In genomic region chr17:79574656-79575055, GRCh38 we compare ENCODE assay signal across 24 cellular contexts. TPM values are rescaled to one million over a fixed set of nuclear protein-coding genes. Genes with fewer than 3 reads are reported as not detected.
DNase-seq lines count a peak whose midpoint lies in the region; ATAC-seq, FAIRE-seq and TF ChIP-seq lines count a peak whose summit lies in the region.
"Had no signal": no experiment of that assay in that cellular context is flagged by ENCODE, and none has a peak within 500 bp of the region (broad histone marks: within the 10 kb centered on the region; RNA-seq: fewer than 3 reads in every experiment).

No MANE protein-coding gene starts in this region.

- intact Hi-C loops in lower lobe of right lung (cut with DNase I), result no loop called here
- intact Hi-C loops in posterior vena cava (cut with DNase I), result loop anchor here in 1 of 2 donors (5.0 kb wide), 1 partner anchor 522 kb away; no protein-coding TSS in a partner anchor
- intact Hi-C loops in spleen (cut with DNase I; ENCODE audit: low total_unique reads), result no loop called here
- intact Hi-C loops in heart left ventricle (cut with DNase I), result no loop called here

- H3K27ac Mint-ChIP-seq in chondrocyte (ENCODE audit: unreplicated experiment), result no peak overlapping the region
- H3K27ac Mint-ChIP-seq: CD14-positive monocyte; CD4-positive, alpha-beta memory T cell; CD4-positive, CD25-positive, alpha-beta regulatory T cell; CD8-positive, alpha-beta memory T cell had no signal

- no peak for FAIRE-seq in GM19239 (lab: Jason Lieb, UNC)
- FAIRE-seq: A204.1, G401.6, GM12891 had no signal

- no peaks in the 10 kb centered on the region for H3K36me3 Mint-ChIP-seq in chondrocyte (ENCODE audit: low read depth)
- H3K36me3 Mint-ChIP-seq: CD14-positive monocyte; CD4-positive, alpha-beta memory T cell; CD4-positive, CD25-positive, alpha-beta regulatory T cell; CD8-positive, alpha-beta memory T cell had no signal

- H3K4me1 Mint-ChIP-seq in chondrocyte (ENCODE audit: low read depth), result no peaks in the 10 kb centered on the region
- H3K4me1 Mint-ChIP-seq: CD14-positive monocyte; CD4-positive, alpha-beta memory T cell; CD4-positive, CD25-positive, alpha-beta regulatory T cell; CD8-positive, alpha-beta memory T cell had no signal

- 93 to 96% (median 95%) methylated on average over 7 to 8 of the region's 8 CpGs for WGBS in spleen, 5 donors
- 90 to 98% (median 95%) methylated on average over 6 to 8 of the region's 8 CpGs for WGBS in heart left ventricle, 4 donors

- H3K27ac ChIP-seq in lower lobe of right lung, result no peak overlapping the region
- H3K27ac ChIP-seq in spleen, result no peak overlapping the region
- no peak overlapping the region for H3K27ac ChIP-seq in heart left ventricle
- H3K27ac ChIP-seq: BLaER1 had no signal

- DNase-seq in chondrocyte (ENCODE audit: low spot score) (peak; percentile 30), lower lobe of right lung (peak; percentile 22), posterior vena cava (ENCODE audit: low spot score) (peak; percentile 60), spleen (peak; percentile 28), T1000 (lab: John Stamatoyannopoulos, UW) (no peak), heart left ventricle (no peak), GM19239 (ENCODE audit: insufficient read length, low spot score) (no peak), AG08396 (ENCODE audit: low spot score) (no peak)
- DNase-seq: 8988T; BE2C; C1 segment of cervical spinal cord; CD4-positive, alpha-beta memory T cell; CD4-positive, CD25-positive, alpha-beta regulatory T cell; CD8-positive, alpha-beta memory T cell; COR-L47; DMS 273 treated with DMSO at 0.1 percent for 48 hours; DMS153; DMS79 treated with DMSO at 0.1 percent for 48 hours; GF-D8 had no signal

- TF ChIP-seq CTCF in chondrocyte (IDR thresholded peaks at IDR 0.05) (no peak), lower lobe of right lung (IDR thresholded peaks at IDR 0.05) (no peak), spleen (IDR thresholded peaks at IDR 0.05 in 8 of 11, conservative IDR thresholded peaks at IDR 0.05 in 3 of 11) (no peak), heart left ventricle (IDR thresholded peaks at IDR 0.05) (no peak)

- peaks cover 3% of the 10 kb centered on the region for H3K27me3 Mint-ChIP-seq in chondrocyte (ENCODE audit: low read depth)
- H3K27me3 Mint-ChIP-seq: CD4-positive, CD25-positive, alpha-beta regulatory T cell had no signal

- no peaks in the 10 kb centered on the region for H3K36me3 ChIP-seq in lower lobe of right lung
- H3K36me3 ChIP-seq in spleen, result no peaks in the 10 kb centered on the region
- no peaks in the 10 kb centered on the region for H3K36me3 ChIP-seq in heart left ventricle
- H3K36me3 ChIP-seq: BE2C, BLaER1 had no signal

- H3K9me3 ChIP-seq in lower lobe of right lung (no peaks in the 10 kb centered on the region), spleen (peaks cover 0 to 8% (median 0%) of the 10 kb centered on the region in 8 donors), heart left ventricle (peaks cover 0 to 2% (median 0%) of the 10 kb centered on the region in 12 donors)
- H3K9me3 ChIP-seq: BLaER1 had no signal

- H3K27me3 ChIP-seq in lower lobe of right lung (ENCODE audit: low read depth), result peaks cover 36% of the 10 kb centered on the region
- peaks cover 0 to 61% (median 0%) of the 10 kb centered on the region in 7 donors for H3K27me3 ChIP-seq in spleen (replicated peaks in 1 of 7)
- H3K27me3 ChIP-seq in heart left ventricle, result peaks cover 0 to 32% (median 3%) of the 10 kb centered on the region in 9 donors
- H3K27me3 ChIP-seq: BLaER1 had no signal

- no peaks in the 10 kb centered on the region for H3K4me1 ChIP-seq in lower lobe of right lung
- H3K4me1 ChIP-seq in spleen, result peaks cover 0 to 4% (median 0%) of the 10 kb centered on the region in 6 donors
- no peaks in the 10 kb centered on the region for H3K4me1 ChIP-seq in heart left ventricle
- H3K4me1 ChIP-seq: BE2C had no signal

- no peaks in the 10 kb centered on the region for H3K9me3 Mint-ChIP-seq in chondrocyte (ENCODE audit: low read depth)
- H3K9me3 Mint-ChIP-seq: CD14-positive monocyte; CD8-positive, alpha-beta memory T cell had no signal

- ATAC-seq in lower lobe of right lung (no peak), heart left ventricle (no peak)

- H3K4me3 ChIP-seq in lower lobe of right lung (no peak overlapping the region), spleen (no peak overlapping the region), heart left ventricle (no peak overlapping the region)
- H3K4me3 ChIP-seq: BLaER1 had no signal

- H3K4me3 Mint-ChIP-seq in chondrocyte (ENCODE audit: unreplicated experiment), result no peak overlapping the region
- H3K4me3 Mint-ChIP-seq: CD14-positive monocyte; CD4-positive, alpha-beta memory T cell; CD4-positive, CD25-positive, alpha-beta regulatory T cell; CD8-positive, alpha-beta memory T cell had no signal

- no peak for TF ChIP-seq POLR2A in spleen (IDR thresholded peaks at IDR 0.05)
- TF ChIP-seq POLR2A in heart left ventricle (IDR thresholded peaks at IDR 0.05), result no peak

RNA-seq across cellular contexts. Expression of gene RBFOX3, which starts 36.2 kb away (rescaled TPM):
- total RNA-seq in chondrocyte (not detected in 3 replicates), lower lobe of right lung (not detected), posterior vena cava (10 to 100 TPM in 1 of 2 donors, 1 to 10 TPM in 1; 7.1 to 21.6 TPM), spleen (under 1 TPM in 3 of 7 donors, not detected in 4; 0.19 to 0.34 (median 0.29) TPM), heart left ventricle (not detected)
- polyA plus RNA-seq in spleen (under 1 TPM in 2 of 3 donors, not detected in 1; 0.02 to 0.03 TPM), heart left ventricle (not detected)
- total RNA-seq: CD4-positive, alpha-beta memory T cell; CD4-positive, CD25-positive, alpha-beta regulatory T cell; CD8-positive, alpha-beta memory T cell had no signal
- polyA plus RNA-seq: CD14-positive monocyte; CD8-positive, alpha-beta memory T cell had no signal

Comparison
In these comparisons a context has a peak if more than half of its experiments do, and no peak if none do; other contexts are left out.
1. DNase-seq: peak in chondrocyte (single experiment), lower lobe of right lung (single experiment), posterior vena cava (single experiment) and spleen (single experiment); none in T1000 (single experiment), heart left ventricle (0 of 5), GM19239 (single experiment) and AG08396 (single experiment).